In genomic region chr20:64131406-64131805, GRCh38 we compare ENCODE assay signal across 9 cellular contexts. TPM values are rescaled to one million over a fixed set of nuclear protein-coding genes. Genes with fewer than 3 reads are reported as not detected.
DNase-seq lines count a peak whose midpoint lies in the region; ATAC-seq and TF ChIP-seq lines count a peak whose summit lies in the region.
"Had no signal": no experiment of that assay in that cellular context is flagged by ENCODE, and none has a peak within 500 bp of the region (broad histone marks: within the 10 kb centered on the region; RNA-seq: fewer than 3 reads in every experiment).

No MANE protein-coding gene starts in this region.

- H3K4me1 ChIP-seq in HEK293 (ENCODE audit: control insufficient read depth, insufficient read depth, low read length) (no peaks in the 10 kb centered on the region), stomach (no peaks in the 10 kb centered on the region)

- H3K27me3 ChIP-seq in kidney epithelial cell (ENCODE audit: control insufficient read depth, insufficient read depth, low read length) (peaks cover 3% of the 10 kb centered on the region), stomach (peaks cover 0 to 27% (median 7%) of the 10 kb centered on the region in 3 donors)

- H3K27ac ChIP-seq in HEK293 (ENCODE audit: extremely low read depth, low read depth, low read length) (no peak overlapping the region), stomach (no peak overlapping the region)

- no peaks in the 10 kb centered on the region for H3K36me3 ChIP-seq in HEK293 (ENCODE audit: control insufficient read depth in 2 of 2, insufficient read depth in 1 of 2, low read length in 2 of 2)
- H3K36me3 ChIP-seq in kidney epithelial cell (ENCODE audit: control insufficient read depth, insufficient read depth, low read length) = no peaks in the 10 kb centered on the region
- no peaks in the 10 kb centered on the region for H3K36me3 ChIP-seq in stomach

- H3K36me3 Mint-ChIP-seq in T-helper 17 cell (ENCODE audit: low read depth) = peaks cover 2% of the 10 kb centered on the region
- H3K36me3 Mint-ChIP-seq: activated CD4-positive, alpha-beta memory T cell treated with anti-CD3 and anti-CD28 coated beads for 36 hours had no signal

- peaks cover 28% of the 10 kb centered on the region for H3K27me3 Mint-ChIP-seq in T-helper 17 cell

- POLR2A ChIA-PET in HEK293 (lab: Yijun Ruan, JAX) = no interaction called here

- no peak overlapping the region for H3K4me3 Mint-ChIP-seq in T-helper 17 cell
- H3K4me3 Mint-ChIP-seq: activated CD4-positive, alpha-beta memory T cell treated with anti-CD3 and anti-CD28 coated beads for 36 hours had no signal

- TF ChIP-seq EP300 in stomach (IDR thresholded peaks at IDR 0.05) = no peak

- peak; percentile 35 for ATAC-seq in T-helper 17 cell
- ATAC-seq in HG03460 (IDR thresholded peaks at IDR 0.05; ENCODE audit: unreplicated experiment) = no peak
- ATAC-seq in GM21825 (IDR thresholded peaks at IDR 0.05; ENCODE audit: unreplicated experiment) = no peak

- H3K27ac Mint-ChIP-seq in T-helper 17 cell = no peak overlapping the region
- H3K27ac Mint-ChIP-seq: activated CD4-positive, alpha-beta memory T cell treated with anti-CD3 and anti-CD28 coated beads for 36 hours had no signal

- peaks cover 6% of the 10 kb centered on the region for H3K4me1 Mint-ChIP-seq in T-helper 17 cell

- 54 to 85% (median 65%) methylated on average over 4 of the region's 4 CpGs for WGBS in stomach, 5 donors

- intact Hi-C loops in stomach (cut with DNase I; ENCODE audit: low total_unique reads) = no loop called here

- no peak overlapping the region for H3K4me3 ChIP-seq in HEK293 (ENCODE audit: low read depth, low read length)
- no peak overlapping the region for H3K4me3 ChIP-seq in kidney epithelial cell (ENCODE audit: low read depth, low read length)
- no peak overlapping the region for H3K4me3 ChIP-seq in stomach

- no peak for TF ChIP-seq POLR2A in stomach (IDR thresholded peaks at IDR 0.05)

- H3K9me3 ChIP-seq in HEK293 (ENCODE audit: control insufficient read depth, insufficient read depth, low read depth, low read length) (no peaks in the 10 kb centered on the region), T-helper 17 cell (ENCODE audit: control insufficient read depth, low read length, poor library complexity, severe bottlenecking) (no peaks in the 10 kb centered on the region), stomach (no peaks in the 10 kb centered on the region)

- TF ChIP-seq CTCF in HEK293 (tag by site-specific recombination; IDR thresholded peaks at IDR 0.05) = peak; percentile 65
- peak; percentile 29 for TF ChIP-seq CTCF in kidney epithelial cell (IDR thresholded peaks at IDR 0.05; ENCODE audit: insufficient read depth, low read length, poor library complexity, severe bottlenecking)
- TF ChIP-seq CTCF in stomach (IDR thresholded peaks at IDR 0.05) = no peak
- TF ChIP-seq CTCF in GM20000 (IDR thresholded peaks at IDR 0.05; ENCODE audit: extremely low read depth, missing control alignments) = no peak

- CTCF ChIA-PET in HEK293 (lab: Yijun Ruan, JAX) = no interaction called here

- DNase-seq in DMS114 treated with DMSO at 0.1 percent for 48 hours (lab: John Stamatoyannopoulos, UW; ENCODE audit: unreplicated experiment) (peak; percentile 13), T-helper 17 cell (no peak), kidney epithelial cell (ENCODE audit: low read depth) (no peak), stomach (no peak), GM20000 (ENCODE audit: low spot score) (no peak)
- DNase-seq: activated CD4-positive, alpha-beta memory T cell treated with anti-CD3 and anti-CD28 coated beads for 36 hours had no signal

TF ChIP-seq in HEK293, 187 proteins besides CTCF, POLR2A, EP300 and RAD21:
- TF ChIP-seq ZNF280D (tag by site-specific recombination; IDR thresholded peaks at IDR 0.05) = no peak
- TF ChIP-seq ZNF416 (tag by site-specific recombination; IDR thresholded peaks at IDR 0.05) = no peak
- no peak for TF ChIP-seq PRDM1 (tag by site-specific recombination; IDR thresholded peaks at IDR 0.05)
- no peak for TF ChIP-seq ZNF514 (tag by site-specific recombination; IDR thresholded peaks at IDR 0.05)
- no peak for TF ChIP-seq ZNF585B (tag by site-specific recombination; IDR thresholded peaks at IDR 0.05)
- no peak for TF ChIP-seq ELK4 (IDR thresholded peaks at IDR 0.05; ENCODE audit: borderline replicate concordance, low read depth, low read length)
- TF ChIP-seq GLI2 (tag by site-specific recombination; IDR thresholded peaks at IDR 0.05; ENCODE audit: borderline replicate concordance, low read depth) = no peak
- no peak for TF ChIP-seq KLF17 (tag by site-specific recombination; IDR thresholded peaks at IDR 0.05)
- no peak for TF ChIP-seq KLF16 (tag by site-specific recombination; IDR thresholded peaks at IDR 0.05)
- no peak for TF ChIP-seq ZNF548 (tag by site-specific recombination; IDR thresholded peaks at IDR 0.05)
- no peak for TF ChIP-seq MEIS1 (CRISPR knock-in tag; IDR thresholded peaks at IDR 0.05; ENCODE audit: borderline replicate concordance)

RNA-seq across cellular contexts. Expression of gene NPBWR2, which starts 24.0 kb away (rescaled TPM):
- total RNA-seq in T-helper 17 cell = not detected
- total RNA-seq in kidney epithelial cell = not detected in 2 replicates
- not detected for total RNA-seq in stomach
- polyA plus RNA-seq in stomach = not detected
- total RNA-seq: activated CD4-positive, alpha-beta memory T cell treated with anti-CD3 and anti-CD28 coated beads for 36 hours had no signal

RNA-seq across cellular contexts. Expression of gene MYT1, which starts 32.8 kb away (rescaled TPM):
- total RNA-seq in T-helper 17 cell (not detected), kidney epithelial cell (not detected in 2 replicates), stomach (under 1 TPM in 1 of 5 donors, not detected in 4; 0.55 TPM)
- polyA plus RNA-seq in stomach = under 1 TPM in 2 of 3 donors, not detected in 1; 0.08 to 0.25 TPM
- total RNA-seq: activated CD4-positive, alpha-beta memory T cell treated with anti-CD3 and anti-CD28 coated beads for 36 hours had no signal

RNA-seq across cellular contexts. Expression of gene LKAAEAR1, which starts 47.2 kb away (rescaled TPM):
- total RNA-seq in T-helper 17 cell = not detected
- total RNA-seq in kidney epithelial cell = not detected in 2 replicates
- not detected for total RNA-seq in stomach
- under 1 TPM in 1 of 3 donors, not detected in 2; 0.23 TPM for polyA plus RNA-seq in stomach
- total RNA-seq: activated CD4-positive, alpha-beta memory T cell treated with anti-CD3 and anti-CD28 coated beads for 36 hours had no signal

RNA-seq across cellular contexts. Expression of gene OPRL1, which starts 51.5 kb away (rescaled TPM):
- total RNA-seq in T-helper 17 cell (1 to 10 TPM; 1.4 to 2.7 TPM), kidney epithelial cell (0.21 and 0.68 TPM in 2 replicates), stomach (1 to 10 TPM in 1 of 5 donors, under 1 TPM in 1, not detected in 3; 0.55 to 4.7 TPM)
- polyA plus RNA-seq in stomach = under 1 TPM in 2 of 3 donors, not detected in 1; 0.18 to 0.25 TPM

RNA-seq across cellular contexts. Expression of gene RGS19, which starts 52.1 kb away (rescaled TPM):
- total RNA-seq in T-helper 17 cell (10 to 100 TPM; 42.8 to 50.9 TPM), kidney epithelial cell (13.1 and 14.1 TPM in 2 replicates), stomach (10 to 100 TPM in 1 of 5 donors, 1 to 10 TPM in 1, not detected in 3; 3.1 to 10.1 TPM)
- 10 to 100 TPM in 2 of 3 donors, 1 to 10 TPM in 1; 8.1 to 17.2 (median 13.1) TPM for polyA plus RNA-seq in stomach

Comparison
In these comparisons a context has a peak if more than half of its experiments do, and no peak if none do; other contexts are left out.
1. CTCF ChIP-seq: peak in HEK293 (single experiment) and kidney epithelial cell (single experiment); none in stomach (0 of 7) and GM20000 (single experiment).